In the genomic region with DNA sequence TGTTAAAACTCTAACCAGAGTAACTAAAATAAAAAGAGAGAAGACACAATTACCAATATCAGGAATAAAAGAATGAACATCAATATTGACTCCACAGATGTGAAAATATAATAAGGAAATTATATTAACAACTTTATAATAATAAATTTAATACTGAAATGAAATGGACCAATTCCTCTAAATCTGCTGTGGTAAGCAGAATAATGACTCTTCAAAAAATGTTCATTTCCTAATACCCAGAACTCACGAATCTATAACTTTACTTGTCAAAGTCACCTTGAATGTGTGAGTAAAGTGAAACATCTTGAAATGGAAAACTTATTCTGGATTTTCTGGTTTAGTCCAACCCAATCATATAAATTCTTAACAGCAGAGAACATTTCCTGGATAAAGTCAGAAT, we compare ENCODE assay signal across 20 cellular contexts.
DNase-seq lines count a peak whose midpoint lies in the region; ATAC-seq, FAIRE-seq and TF ChIP-seq lines count a peak whose summit lies in the region.
"Had no signal": no experiment of that assay in that cellular context is flagged by ENCODE, and none has a peak within 500 bp of the region (broad histone marks: within the 10 kb centered on the region; RNA-seq: fewer than 3 reads in every experiment).

No MANE protein-coding gene starts in this region.

- H3K9me3 ChIP-seq in IMR-90 (ENCODE audit: control insufficient read depth, insufficient read depth, low read length) (no peaks in the 10 kb centered on the region), small intestine (ENCODE audit: control insufficient read depth, low read depth) (no peaks in the 10 kb centered on the region)
- H3K9me3 ChIP-seq: HAP-1 had no signal

- in situ Hi-C loops in IMR-90 (cut with MboI; ENCODE audit: low sequenced_read_pairs), result no loop called here

- no peak overlapping the region for H2AFZ ChIP-seq in IMR-90 (replicated peaks; ENCODE audit: low read length, poor library complexity)

- H4K8ac ChIP-seq in IMR-90 (ENCODE audit: low read depth in 2 of 2, low read length in 2 of 2), result no peak overlapping the region

- no peaks in the 10 kb centered on the region for H3K27me3 ChIP-seq in IMR-90 (ENCODE audit: control insufficient read depth, insufficient read depth, low read length)
- no peaks in the 10 kb centered on the region for H3K27me3 ChIP-seq in small intestine (ENCODE audit: control insufficient read depth in 2 of 2, insufficient read depth in 2 of 2, low read length in 2 of 2)

- intact Hi-C loops in IMR-90 (cut with micrococcal nuclease), result no loop called here
- intact Hi-C loops in left colon (cut with DNase I, micrococcal nuclease), result no loop called here

- dilution Hi-C loops in IMR-90 (cut with HindIII; ENCODE audit: low sequenced_read_pairs, unreplicated experiment), result no loop called here

- no peaks in the 10 kb centered on the region for H4K20me1 ChIP-seq in IMR-90 (ENCODE audit: insufficient read depth, low read length)

- TF ChIP-seq POLR2A in IMR-90 (IDR thresholded peaks at IDR 0.05; ENCODE audit: low read depth, low read length), result no peak

- H3K4me1 Mint-ChIP-seq in glutamatergic neuron (ENCODE audit: low read depth, unreplicated experiment), result no peaks in the 10 kb centered on the region
- H3K4me1 Mint-ChIP-seq: CD4-positive, alpha-beta memory T cell had no signal

- POLR2A ChIA-PET in IMR-90 (lab: Charles Lee; ENCODE audit: unreplicated experiment), result no interaction called here

- H2BK20ac ChIP-seq in IMR-90 (ENCODE audit: low read depth, low read length), result no peak overlapping the region

- H4K91ac ChIP-seq in IMR-90 (ENCODE audit: insufficient read depth, low read depth, low read length), result no peak overlapping the region

- CTCF ChIA-PET in IMR-90 (lab: Yijun Ruan, JAX), result no interaction called here

- no peak for TF ChIP-seq RAD21 in IMR-90 (IDR thresholded peaks at IDR 0.05; ENCODE audit: low read length)

- H3K4me3 ChIP-seq in IMR-90 (ENCODE audit: insufficient read depth, low read depth, low read length), result no peak overlapping the region
- no peak overlapping the region for H3K4me3 ChIP-seq in small intestine (ENCODE audit: low read depth in 1 of 2, low read length in 2 of 2)
- H3K4me3 ChIP-seq: HAP-1 had no signal

- H3K36me3 Mint-ChIP-seq in glutamatergic neuron (ENCODE audit: unreplicated experiment), result no peaks in the 10 kb centered on the region
- H3K36me3 Mint-ChIP-seq: CD4-positive, alpha-beta memory T cell had no signal

- H3K4me2 ChIP-seq in IMR-90 (ENCODE audit: low read depth, low read length), result no peak overlapping the region

- ATAC-seq in IMR-90 (ENCODE audit: low read depth) (no peak), HG02610 (IDR thresholded peaks at IDR 0.05; ENCODE audit: unreplicated experiment) (no peak), left colon (no peak)

- no peak overlapping the region for H4K5ac ChIP-seq in IMR-90 (ENCODE audit: low read depth, low read length)

- no CpG with 5 or more reads among the region's 1 CpG for WGBS in IMR-90 (ENCODE audit: extremely low coverage in 2 of 2, insufficient read length in 1 of 2), 2 experiments
- 48 to 76% (median 63%) methylated on average over 1 of the region's 1 CpG for WGBS in small intestine, 3 donors

- H3K27ac ChIP-seq in IMR-90 (ENCODE audit: insufficient read depth, low read length) (no peak overlapping the region), small intestine (ENCODE audit: low read depth in 1 of 2, low read length in 1 of 2) (no peak overlapping the region)

- no peak overlapping the region for H2BK15ac ChIP-seq in IMR-90 (ENCODE audit: low read depth, low read length)

- no peaks in the 10 kb centered on the region for H3K9me1 ChIP-seq in IMR-90 (ENCODE audit: insufficient read depth, low read length)

- H3K36me3 ChIP-seq in IMR-90 (ENCODE audit: control insufficient read depth, insufficient read depth, low read length), result no peaks in the 10 kb centered on the region
- H3K36me3 ChIP-seq in small intestine (ENCODE audit: control insufficient read depth in 2 of 2, insufficient read depth in 2 of 2, low read length in 2 of 2), result no peaks in the 10 kb centered on the region
- H3K36me3 ChIP-seq: HAP-1 had no signal

- no peak overlapping the region for H3K56ac ChIP-seq in IMR-90 (ENCODE audit: extremely low read depth, insufficient read depth, low read length)

- no TSS peak for BruUV-seq in IMR-90 (replicated peaks; lab: Mats Ljungman, UMichigan)

- H2BK5ac ChIP-seq in IMR-90 (ENCODE audit: low read depth, low read length, poor library complexity, severe bottlenecking), result no peak overlapping the region

- TF ChIP-seq CTCF in IMR-90 (conservative IDR thresholded peaks at IDR 0.05; ENCODE audit: low read depth, low read length) (no peak), glutamatergic neuron (IDR thresholded peaks at IDR 0.05; ENCODE audit: partially characterized antibody, unreplicated experiment) (no peak)

- H3K4me1 ChIP-seq in IMR-90 (ENCODE audit: control insufficient read depth, insufficient read depth, low read length), result no peaks in the 10 kb centered on the region
- H3K4me1 ChIP-seq in small intestine (ENCODE audit: control insufficient read depth in 2 of 2, insufficient read depth in 1 of 2, low read depth in 1 of 2, low read length in 1 of 2), result no peaks in the 10 kb centered on the region
- H3K4me1 ChIP-seq: HAP-1 had no signal

- FAIRE-seq in colon (lab: Jason Lieb, UNC) (peak; percentile 97), small intestine (lab: Jason Lieb, UNC) (peak; percentile 93)
- FAIRE-seq: GM12891, H54 had no signal

- H2AK9ac ChIP-seq in IMR-90 (replicated peaks; ENCODE audit: low read depth, low read length, poor library complexity), result no peak overlapping the region

- H3K23ac ChIP-seq in IMR-90 (ENCODE audit: low read depth, low read length), result no peak overlapping the region

- H3K9me3 Mint-ChIP-seq in glutamatergic neuron (ENCODE audit: unreplicated experiment), result no peaks in the 10 kb centered on the region
- H3K9me3 Mint-ChIP-seq: HFFc6 had no signal

- H3K27ac Mint-ChIP-seq in glutamatergic neuron (ENCODE audit: unreplicated experiment), result no peak overlapping the region
- H3K27ac Mint-ChIP-seq: CD4-positive, alpha-beta memory T cell; HFFc6 had no signal

- no peak overlapping the region for H3K9ac ChIP-seq in IMR-90 (ENCODE audit: low read depth, low read length)

- no peak overlapping the region for H3K4ac ChIP-seq in IMR-90 (ENCODE audit: low read depth, low read length)

- no peaks in the 10 kb centered on the region for H3K27me3 Mint-ChIP-seq in glutamatergic neuron (ENCODE audit: unreplicated experiment)
- H3K27me3 Mint-ChIP-seq: CD4-positive, alpha-beta memory T cell had no signal

- no peak overlapping the region for H3K18ac ChIP-seq in IMR-90 (ENCODE audit: low read depth, low read length)

- H3K79me1 ChIP-seq in IMR-90 (ENCODE audit: low read depth in 1 of 2, low read length in 2 of 2), result no peaks in the 10 kb centered on the region

- no peak overlapping the region for H2AK5ac ChIP-seq in IMR-90 (ENCODE audit: low read depth, low read length)

- H2BK120ac ChIP-seq in IMR-90 (ENCODE audit: low read depth, low read length), result no peak overlapping the region

- no peak overlapping the region for H3K4me3 Mint-ChIP-seq in glutamatergic neuron (ENCODE audit: unreplicated experiment)
- H3K4me3 Mint-ChIP-seq: CD4-positive, alpha-beta memory T cell; HFFc6 had no signal

- H3K14ac ChIP-seq in IMR-90 (replicated peaks; ENCODE audit: low read depth, low read length), result no peak overlapping the region

- DNase-seq in IMR-90 (no peak), small intestine (no peak), glutamatergic neuron (no peak), left colon (no peak)
- DNase-seq in stimulated activated CD4-positive, alpha-beta T cell treated with anti-CD3 and anti-CD28 coated beads, Interleukin-4, amount 100 ng/mL, for 4 hours, result no peak
- DNase-seq: 8988T; C1 segment of cervical spinal cord; Calu3; CD4-positive, alpha-beta memory T cell; COR-L47; DMS53; DMS79 treated with DMSO at 0.1 percent for 48 hours; GF-D8; GOT3; HFFc6 had no signal

TF ChIP-seq in IMR-90, 13 proteins besides CTCF, POLR2A, EP300 and RAD21:
- peak; percentile 86 for TF ChIP-seq MAFK (IDR thresholded peaks at IDR 0.05; ENCODE audit: low read depth, low read length)
- TF ChIP-seq, protein P1, sequence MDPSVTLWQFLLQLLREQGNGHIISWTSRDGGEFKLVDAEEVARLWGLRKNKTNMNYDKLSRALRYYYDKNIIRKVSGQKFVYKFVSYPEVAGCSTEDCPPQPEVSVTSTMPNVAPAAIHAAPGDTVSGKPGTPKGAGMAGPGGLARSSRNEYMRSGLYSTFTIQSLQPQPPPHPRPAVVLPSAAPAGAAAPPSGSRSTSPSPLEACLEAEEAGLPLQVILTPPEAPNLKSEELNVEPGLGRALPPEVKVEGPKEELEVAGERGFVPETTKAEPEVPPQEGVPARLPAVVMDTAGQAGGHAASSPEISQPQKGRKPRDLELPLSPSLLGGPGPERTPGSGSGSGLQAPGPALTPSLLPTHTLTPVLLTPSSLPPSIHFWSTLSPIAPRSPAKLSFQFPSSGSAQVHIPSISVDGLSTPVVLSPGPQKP (IDR thresholded peaks at IDR 0.05; ENCODE audit: borderline replicate concordance, low read depth, low read length), result no peak
TF ChIP-seq in IMR-90: peak in this region for 1.
